ENCODE assay signal across 1 cellular context in genomic region chr17:45444856-45445820, GRCh38.
TF ChIP-seq lines count a peak whose summit lies in the region.

No MANE protein-coding gene starts in this region.

TF ChIP-seq in HepG2, 621 proteins besides CTCF, POLR2A, EP300 and RAD21:
- peak; percentile 87 for TF ChIP-seq MNT (IDR thresholded peaks at IDR 0.05)
